In the genomic region with DNA sequence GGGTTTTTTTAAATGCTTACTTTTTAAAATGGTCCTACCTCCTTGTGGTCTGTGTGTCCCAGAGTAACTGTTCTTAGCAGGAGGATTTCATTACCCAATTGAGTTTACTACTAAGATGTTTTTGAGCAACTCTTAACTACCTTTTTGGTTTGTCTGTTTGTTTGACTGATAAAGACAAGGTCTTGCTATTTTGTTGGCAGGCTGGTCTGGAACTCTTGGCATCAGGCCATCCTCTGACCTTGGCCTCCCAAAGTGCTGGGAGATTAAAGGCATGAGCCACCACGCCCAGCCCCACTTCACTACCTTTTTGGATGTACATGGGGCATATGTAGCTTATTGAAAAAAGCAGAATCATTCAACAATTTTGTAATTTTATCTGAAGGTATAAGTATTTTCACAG, we compare ENCODE assay signal across 25 cellular contexts. TPM values are rescaled to one million over a fixed set of nuclear protein-coding genes. Genes with fewer than 3 reads are reported as not detected.
DNase-seq lines count a peak whose midpoint lies in the region; ATAC-seq, FAIRE-seq and TF ChIP-seq lines count a peak whose summit lies in the region.
"Had no signal": no experiment of that assay in that cellular context is flagged by ENCODE, and none has a peak within 500 bp of the region (broad histone marks: within the 10 kb centered on the region; RNA-seq: fewer than 3 reads in every experiment).

No MANE protein-coding gene starts in this region.

- DNase-seq in Calu3 (peak; percentile 21), HCT116 (ENCODE audit: low read depth, low spot score) (no peak), GM12878 (ENCODE audit: low read depth, low spot score) (no peak), left ventricle myocardium superior (peak; percentile 59), epidermal melanocyte (ENCODE audit: insufficient read length, low spot score) (no peak), lower lobe of right lung (no peak), Karpas-422 (no peak)
- DNase-seq: activated CD4-positive, alpha-beta T cell treated with anti-CD3 and anti-CD28 coated beads, Interleukin-2, amount 50 U/mL, for 4 hours; activated T-cell treated with anti-CD3 and anti-CD28 coated beads, Interleukin-2, amount 50 U/mL, for 1 hour; effector memory CD8-positive, alpha-beta T cell; foreskin fibroblast; HFFc6; left lung; naive B cell; NCI-H1092 treated with DMSO at 0.1 percent for 48 hours; NCI-H510A treated with DMSO at 0.1 percent for 48 hours; upper lobe of left lung had no signal

- H3K36me3 ChIP-seq in HCT116 (ENCODE audit: control insufficient read depth in 1 of 2, insufficient read depth in 2 of 2, low read length in 2 of 2) (peaks cover 0 to 15% of the 10 kb centered on the region in 2 experiments; a peak in 2 of 4 replicates), GM12878 (ENCODE audit: control insufficient read depth in 2 of 2, insufficient read depth in 2 of 2, low read length in 1 of 2) (no peaks in the 10 kb centered on the region; a peak in 2 of 4 replicates), lower lobe of right lung (peaks cover 8% of the 10 kb centered on the region), Karpas-422 (ENCODE audit: insufficient read depth, low read length) (peaks cover 57% of the 10 kb centered on the region)

- peaks cover 44% of the 10 kb centered on the region for H3K79me2 ChIP-seq in HCT116 (ENCODE audit: insufficient read depth, low read length)
- H3K79me2 ChIP-seq in GM12878 (ENCODE audit: control insufficient read depth, insufficient read depth, low read length) = no peaks in the 10 kb centered on the region
- H3K79me2 ChIP-seq in Karpas-422 (ENCODE audit: low read length) = peaks cover 79% of the 10 kb centered on the region

- 82% methylated on average over 1 of the region's 1 CpG for WGBS in GM12878 (ENCODE audit: insufficient coverage, insufficient replicate concordance, low lambda C conversion rate, missing lambda C conversion rate)

- no peak for TF ChIP-seq EP300 in GM12878 (IDR thresholded peaks at IDR 0.05; ENCODE audit: borderline replicate concordance in 1 of 2, control insufficient read depth in 1 of 2, low read depth in 2 of 2, low read length in 2 of 2)

- no peaks in the 10 kb centered on the region for H3K27me3 Mint-ChIP-seq in Calu3 (ENCODE audit: unreplicated experiment)
- H3K27me3 Mint-ChIP-seq: activated naive CD8-positive, alpha-beta T cell; B cell; effector memory CD8-positive, alpha-beta T cell; IgD-negative memory B cell; naive B cell; stimulated activated memory B cell treated with anti-CD40 and anti-IgM and Interleukin-4, amounts not matched to agents 10 μg/mL and 1 μg/mL and 100 μg/mL, for 72 hours had no signal

- peaks cover 0 to 7% of the 10 kb centered on the region in 2 experiments; a peak in 1 of 4 replicates for H3K4me1 ChIP-seq in HCT116 (ENCODE audit: control insufficient read depth in 1 of 2, insufficient read depth in 2 of 2, low read length in 2 of 2)
- H3K4me1 ChIP-seq in GM12878 (ENCODE audit: control insufficient read depth, insufficient read depth, low read length) = no peaks in the 10 kb centered on the region
- no peaks in the 10 kb centered on the region for H3K4me1 ChIP-seq in lower lobe of right lung
- H3K4me1 ChIP-seq in Karpas-422 (ENCODE audit: low read length) = peaks cover 21% of the 10 kb centered on the region
- H3K4me1 ChIP-seq: left lung, upper lobe of left lung had no signal

- POLR2A ChIA-PET in HCT116 (lab: Charles Lee) (no interaction called here), GM12878 (lab: Charles Lee) (no interaction called here)

- TF ChIP-seq RAD21 in HCT116 (IDR thresholded peaks at IDR 0.05; ENCODE audit: low read depth) (no peak), GM12878 (IDR thresholded peaks at IDR 0.05; ENCODE audit: insufficient read depth, low read depth, low read length) (no peak)

- H3K4me2 ChIP-seq in HCT116 (ENCODE audit: low read length) (no peak overlapping the region), GM12878 (ENCODE audit: control insufficient read depth, insufficient read depth) (no peak overlapping the region), Karpas-422 (ENCODE audit: low read depth, low read length, poor library complexity, severe bottlenecking) (no peak overlapping the region)

- H3K27ac ChIP-seq in HCT116 (ENCODE audit: low read depth, low read length) (no peak overlapping the region), GM12878 (ENCODE audit: control insufficient read depth, insufficient read depth) (no peak overlapping the region), lower lobe of right lung (no peak overlapping the region), Karpas-422 (ENCODE audit: low read length) (no peak overlapping the region)
- H3K27ac ChIP-seq: left lung, upper lobe of left lung had no signal

- SMC1A ChIA-PET in GM12878 (lab: Charles Lee; ENCODE audit: uncharacterized antibody, unreplicated experiment) = interaction anchor here (1.1 to 1.5 kb wide), 3 partner anchors 12 to 19 kb away, joined by 3 to 8 read pairs (median 4); a partner anchor contains a TSS

- H3K36me3 Mint-ChIP-seq in Calu3 (ENCODE audit: insufficient read depth, unreplicated experiment) = peaks cover 12% of the 10 kb centered on the region

- H3K9me3 Mint-ChIP-seq in Calu3 (ENCODE audit: low read depth, unreplicated experiment) = peaks cover 2% of the 10 kb centered on the region
- H3K9me3 Mint-ChIP-seq: effector memory CD8-positive, alpha-beta T cell had no signal

- TF ChIP-seq POLR2A in HCT116 (IDR thresholded peaks at IDR 0.05; ENCODE audit: borderline replicate concordance, extremely low read depth, insufficient read depth, insufficient read length) = no peak
- no peak for TF ChIP-seq POLR2A in GM12878 (IDR thresholded peaks at IDR 0.05; ENCODE audit: low read depth, low read length)

- intact Hi-C loops in Calu3 (cut with micrococcal nuclease; ENCODE audit: unreplicated experiment) (no loop called here), HCT116 (cut with micrococcal nuclease) (no loop called here), GM12878 (cut with micrococcal nuclease; ENCODE audit: unreplicated experiment) (no loop called here), left ventricle myocardium superior (cut with micrococcal nuclease) (no loop called here), lower lobe of right lung (cut with DNase I) (no loop called here)

- no TSS peak for BruUV-seq in Calu3 (replicated peaks; lab: Mats Ljungman, UMichigan)
- BruUV-seq in HCT116 (replicated peaks; lab: Mats Ljungman, UMichigan) = no TSS peak
- no TSS peak for BruUV-seq in GM12878 (replicated peaks; lab: Mats Ljungman, UMichigan)

- no peak overlapping the region for H3K4me3 Mint-ChIP-seq in Calu3 (ENCODE audit: low read depth, unreplicated experiment)
- H3K4me3 Mint-ChIP-seq: activated naive CD8-positive, alpha-beta T cell; B cell; effector memory CD8-positive, alpha-beta T cell; HFFc6; naive B cell; stimulated activated memory B cell treated with anti-CD40 and anti-IgM and Interleukin-4, amounts not matched to agents 10 μg/mL and 1 μg/mL and 100 μg/mL, for 72 hours had no signal

- in situ Hi-C loops in GM12878 (cut with MboI) = no loop called here

- H3K4me3 ChIP-seq in HCT116 (replicated peaks in 1 of 2; ENCODE audit: low read depth in 1 of 2, low read length in 2 of 2) = no peak overlapping the region
- no peak overlapping the region for H3K4me3 ChIP-seq in GM12878
- no peak overlapping the region for H3K4me3 ChIP-seq in lower lobe of right lung
- H3K4me3 ChIP-seq in Karpas-422 (ENCODE audit: low read length) = no peak overlapping the region
- H3K4me3 ChIP-seq: left lung, upper lobe of left lung had no signal

- no peaks in the 10 kb centered on the region for H3K9me3 ChIP-seq in HCT116 (ENCODE audit: control insufficient read depth in 1 of 2, insufficient read depth in 1 of 2, low read depth in 1 of 2, low read length in 2 of 2)
- no peaks in the 10 kb centered on the region for H3K9me3 ChIP-seq in GM12878 (replicated peaks; ENCODE audit: control insufficient read depth, insufficient read depth, low read length)
- no peaks in the 10 kb centered on the region for H3K9me3 ChIP-seq in lower lobe of right lung
- peaks cover 13% of the 10 kb centered on the region for H3K9me3 ChIP-seq in Karpas-422 (ENCODE audit: low read length)
- H3K9me3 ChIP-seq: upper lobe of left lung had no signal

- peak; percentile 13 for FAIRE-seq in GM12878 (lab: Jason Lieb, UNC)
- FAIRE-seq: bronchial epithelial cell, GM18507 had no signal

- H2AFZ ChIP-seq in HCT116 (ENCODE audit: low read depth, low read length, poor library complexity, severe bottlenecking) (no peak overlapping the region), GM12878 (ENCODE audit: control insufficient read depth, low read depth, low read length) (no peak overlapping the region), Karpas-422 (ENCODE audit: low read length) (no peak overlapping the region)

- no peak for ATAC-seq in HCT116
- no peak for ATAC-seq in GM12878
- peak; percentile 87 for ATAC-seq in left ventricle myocardium superior
- no peak for ATAC-seq in lower lobe of right lung
- no peak for ATAC-seq in HG03521 (IDR thresholded peaks at IDR 0.05; ENCODE audit: unreplicated experiment)
- ATAC-seq: effector memory CD8-positive, alpha-beta T cell; left lung; Panc1; stimulated activated memory B cell treated with anti-CD40 and anti-IgM and Interleukin-4, amounts not matched to agents 10 μg/mL and 1 μg/mL and 100 μg/mL, for 72 hours had no signal

- RAD21 ChIA-PET in HCT116 (lab: Charles Lee; ENCODE audit: low non-redundant PET in 1 of 2, low total read pairs in 2 of 2, uncharacterized antibody in 2 of 2, unreplicated experiment in 2 of 2) = no interaction called here
- RAD21 ChIA-PET in GM12878 (lab: Charles Lee; ENCODE audit: unreplicated experiment) = interaction anchor here (0.9 to 1.0 kb wide), 2 partner anchors 12 to 15 kb away, joined by 3 to 4 read pairs; a partner anchor contains a TSS

- no peaks in the 10 kb centered on the region for H3K4me1 Mint-ChIP-seq in Calu3 (ENCODE audit: low read depth, unreplicated experiment)

- no peak for TF ChIP-seq CTCF in Calu3 (IDR thresholded peaks at IDR 0.05; ENCODE audit: unreplicated experiment)
- no peak for TF ChIP-seq CTCF in HCT116 (IDR thresholded peaks at IDR 0.05 in 2 of 3, conservative IDR thresholded peaks at IDR 0.05 in 1 of 3; ENCODE audit: borderline replicate concordance in 1 of 3, insufficient read depth in 1 of 3, low read depth in 2 of 3, low read length in 2 of 3)
- TF ChIP-seq CTCF in GM12878 (IDR thresholded peaks at IDR 0.05 in 2 of 3, conservative IDR thresholded peaks at IDR 0.05 in 1 of 3; ENCODE audit: control insufficient read depth in 2 of 3, extremely low read depth in 1 of 3, insufficient read depth in 1 of 3, low read depth in 3 of 3, low read length in 3 of 3) = no peak
- no peak for TF ChIP-seq CTCF in lower lobe of right lung (IDR thresholded peaks at IDR 0.05)

- no peak overlapping the region for H3K27ac Mint-ChIP-seq in Calu3 (ENCODE audit: unreplicated experiment)
- H3K27ac Mint-ChIP-seq: B cell; HFFc6; stimulated activated memory B cell treated with anti-CD40 and anti-IgM and Interleukin-4, amounts not matched to agents 10 μg/mL and 1 μg/mL and 100 μg/mL, for 72 hours had no signal

- H3K9ac ChIP-seq in HCT116 (ENCODE audit: low read length) (no peak overlapping the region), GM12878 (ENCODE audit: control insufficient read depth, insufficient read depth, low read length) (no peak overlapping the region), Karpas-422 (ENCODE audit: low read length) (no peak overlapping the region)

- CTCF ChIA-PET in Calu3 (lab: Charles Lee) = no interaction called here
- CTCF ChIA-PET in HCT116 (lab: Charles Lee) = no interaction called here
- CTCF ChIA-PET in GM12878 (lab: Yijun Ruan, JAX) = interaction anchor here (0.9 to 1.4 kb wide), 4 partner anchors 8 to 183 kb away, joined by 3 to 4 read pairs (median 3); a partner anchor contains a TSS

- H4K20me1 ChIP-seq in HCT116 (ENCODE audit: insufficient read depth) (no peaks in the 10 kb centered on the region; the same call in 1 of the 2 replicates), GM12878 (ENCODE audit: control insufficient read depth, insufficient read depth) (no peaks in the 10 kb centered on the region), Karpas-422 (ENCODE audit: insufficient read depth, low read depth, low read length) (no peaks in the 10 kb centered on the region)

- H3K9me2 ChIP-seq in HCT116 (ENCODE audit: insufficient read depth) (no peaks in the 10 kb centered on the region), Karpas-422 (replicated peaks; ENCODE audit: insufficient read depth, low read length) (no peaks in the 10 kb centered on the region)

- H3K27me3 ChIP-seq in HCT116 (ENCODE audit: insufficient read depth, low read length) (no peaks in the 10 kb centered on the region), GM12878 (replicated peaks in 1 of 2; ENCODE audit: control insufficient read depth in 2 of 2, insufficient read depth in 2 of 2, low read length in 1 of 2) (no peaks in the 10 kb centered on the region), lower lobe of right lung (ENCODE audit: low read depth) (no peaks in the 10 kb centered on the region), Karpas-422 (ENCODE audit: low read length) (no peaks in the 10 kb centered on the region)
- H3K27me3 ChIP-seq: left lung, upper lobe of left lung had no signal

RNA-seq across cellular contexts. Expression of a gene that starts 14.9 kb away (rescaled TPM):
- total RNA-seq in Calu3 (2022) (30.6 and 33.9 TPM in 2 replicates), HCT116 (2021; ENCODE audit: unreplicated experiment) (49.7 TPM), GM12878 (2014; rRNA removed) (43.1 and 48.9 TPM in 2 replicates), GM12878 (2014; rRNA removed; fragmentation: Illumina TruSeq; extraction: Trizol) (60.3 and 61.7 TPM in 2 replicates), GM12878 (2021) (39.1 and 39.7 TPM in 2 replicates), left ventricle myocardium superior (81.8 TPM), lower lobe of right lung (15.1 TPM)
- 31.1 and 36.8 TPM in 2 replicates for polyA plus RNA-seq in HCT116 (2012)
- total RNA-seq in GM12878 (2013; cell fraction: nucleolus; rRNA removed) = 10.0 and 11.2 TPM in 2 replicates
- 19.3 TPM for polyA plus RNA-seq in GM12878 (2011; ENCODE audit: low read depth)
- polyA plus RNA-seq in GM12878 (2011; rRNA removed) (47.1 and 64.8 TPM in 2 replicates), GM12878 (2014; fragmentation: Illumina TruSeq; extraction: Trizol) (59.3 and 70.9 TPM in 2 replicates), GM12878 (2014; fragmentation: Nextera tagmentation; extraction: Ambion mirVana) (100 to 1,000 TPM in 1 of 2 experiments, 10 to 100 TPM in 1; 88.3 to 111 TPM), GM12878 (2014; rRNA removed) (39.1 and 45.3 TPM in 2 replicates), GM12878 (2016; fragmentation: Nextera tagmentation; extraction: Ambion mirVana) (10 to 100 TPM; 65.1 to 70.1 TPM)
- polyA plus RNA-seq in GM12878 (2011; cell fraction: cytosol; rRNA removed) = 33.7 and 37.1 TPM in 2 replicates
- polyA plus RNA-seq in GM12878 (2011; cell fraction: nucleus; rRNA removed) = 36.0 and 43.1 TPM in 2 replicates
- 25.4 and 31.8 TPM in 2 replicates for polyA plus RNA-seq in GM12878 (2012)
- 29.8 and 40.7 TPM in 2 replicates for polyA minus RNA-seq in GM12878 (2011; rRNA and poly(A)+ RNA removed)
- polyA minus RNA-seq in GM12878 (2011; cell fraction: cytosol; rRNA and poly(A)+ RNA removed) = 11.7 and 13.4 TPM in 2 replicates
- polyA minus RNA-seq in GM12878 (2011; cell fraction: nucleus; rRNA and poly(A)+ RNA removed) = 7.6 and 13.0 TPM in 2 replicates
- total RNA-seq in Karpas-422 (2014; rRNA removed; shearing (Covaris generic); ENCODE audit: low replicate concordance) = 24.5 and 64.1 TPM in 2 replicates

Comparison
In these comparisons a context has a peak if more than half of its experiments do, and no peak if none do; other contexts are left out.
1. DNase-seq: peak in Calu3 (single experiment) and left ventricle myocardium superior (single experiment); none in HCT116 (single experiment), GM12878 (single experiment), epidermal melanocyte (single experiment), lower lobe of right lung (single experiment) and Karpas-422 (single experiment).